ENCODE assay signal across 8 cellular contexts in genomic region chr1:98305362-98305761, GRCh38.
"Had no signal": no experiment of that assay in that cellular context is flagged by ENCODE, and none has a peak within 500 bp of the region (broad histone marks: within the 10 kb centered on the region; RNA-seq: fewer than 3 reads in every experiment).

No MANE protein-coding gene starts in this region.

- H3K4me2 ChIP-seq: GM23338 had no signal

- H3K9me3 Mint-ChIP-seq: GM23338, H9, HFFc6 had no signal

- H3K4me3 ChIP-seq: GM23338 had no signal

- H3K36me3 Mint-ChIP-seq: IgD-negative memory B cell had no signal

- H3K27ac ChIP-seq: HL-60 had no signal

- DNase-seq: H9, KG1 had no signal

- FAIRE-seq: H1, H54 had no signal

- ATAC-seq: GM23338 had no signal

- H2AFZ ChIP-seq: GM23338 had no signal

- H3K27ac Mint-ChIP-seq: GM23338, H9, HFFc6, IgD-negative memory B cell had no signal
